Comparison of ENCODE assay signal across 22 cellular contexts in genomic region chr20:12047838-12048432, GRCh38.
A peak's percentile ranks its signal among the peaks of the same experiment; 100 is the strongest.
DNase-seq lines count a peak whose midpoint lies in the region; ATAC-seq, FAIRE-seq and TF ChIP-seq lines count a peak whose summit lies in the region.
"Had no signal": no experiment of that assay in that cellular context is flagged by ENCODE, and none has a peak within 500 bp of the region (broad histone marks: within the 10 kb centered on the region; RNA-seq: fewer than 3 reads in every experiment).

No MANE protein-coding gene starts in this region.

- no peak for TF ChIP-seq POLR2A in endothelial cell of umbilical vein (IDR thresholded peaks at IDR 0.05; ENCODE audit: low read depth, low read length)

- H3K4me2 ChIP-seq in endothelial cell of umbilical vein (ENCODE audit: insufficient read depth, low read length) = no peak overlapping the region
- H3K4me2 ChIP-seq in osteoblast (ENCODE audit: insufficient read depth, low read length) = no peak overlapping the region

- H2AFZ ChIP-seq in endothelial cell of umbilical vein (ENCODE audit: low read depth, low read length) (no peak overlapping the region), osteoblast (ENCODE audit: low read length) (no peak overlapping the region)

- H3K36me3 ChIP-seq in endothelial cell of umbilical vein (ENCODE audit: control insufficient read depth in 2 of 2, extremely low read depth in 1 of 2, insufficient read depth in 2 of 2, low read length in 2 of 2) (no peaks in the 10 kb centered on the region), mucosa of descending colon (ENCODE audit: low read depth) (no peaks in the 10 kb centered on the region), osteoblast (ENCODE audit: insufficient read depth, low read length) (no peaks in the 10 kb centered on the region)
- H3K36me3 ChIP-seq: MG63, thoracic aorta had no signal

- H4K20me1 ChIP-seq in endothelial cell of umbilical vein (replicated peaks; ENCODE audit: control insufficient read depth, extremely low read depth, insufficient read depth, low read length) (no peaks in the 10 kb centered on the region), osteoblast (ENCODE audit: insufficient read depth, low read length) (no peaks in the 10 kb centered on the region)

- H3K9me1 ChIP-seq in endothelial cell of umbilical vein (replicated peaks; ENCODE audit: control insufficient read depth, extremely low read depth, insufficient read depth, low read length) = no peaks in the 10 kb centered on the region

- ATAC-seq in mucosa of descending colon (peak; percentile 54), HG02642 (IDR thresholded peaks at IDR 0.05; ENCODE audit: poor library complexity, unreplicated experiment) (no peak)
- ATAC-seq: activated T-cell treated with anti-CD3 and anti-CD28 coated beads, Interleukin-2, amount 50 U/mL, for 72 hours; HCT116; sciatic nerve had no signal

- H3K9me3 ChIP-seq in endothelial cell of umbilical vein (replicated peaks; ENCODE audit: control insufficient read depth, insufficient read depth, low read length) (no peaks in the 10 kb centered on the region), mucosa of descending colon (no peaks in the 10 kb centered on the region), osteoblast (ENCODE audit: low read depth, low read length) (no peaks in the 10 kb centered on the region)
- H3K9me3 ChIP-seq: MG63, thoracic aorta had no signal

- H3K79me2 ChIP-seq in endothelial cell of umbilical vein (ENCODE audit: control insufficient read depth, insufficient read depth, low read length) = no peaks in the 10 kb centered on the region
- no peaks in the 10 kb centered on the region for H3K79me2 ChIP-seq in osteoblast (ENCODE audit: insufficient read depth, low read length)

- dilution Hi-C loops in endothelial cell of umbilical vein (cut with MboI; ENCODE audit: extremely low pct_ligation_motif_present, low sequenced_read_pairs) = no loop called here

- peak; percentile 50 for FAIRE-seq in endothelial cell of umbilical vein (lab: Jason Lieb, UNC)
- FAIRE-seq: D721Med, RCC 7860 had no signal

- no peak overlapping the region for H3K27ac ChIP-seq in endothelial cell of umbilical vein (ENCODE audit: insufficient read depth, low read depth, low read length)
- no peak overlapping the region for H3K27ac ChIP-seq in osteoblast (ENCODE audit: low read depth, low read length)
- H3K27ac ChIP-seq: thoracic aorta had no signal

- intact Hi-C loops in endothelial cell of umbilical vein (cut with micrococcal nuclease) (no loop called here), mucosa of descending colon (cut with DNase I, micrococcal nuclease) (no loop called here)

- H3K27me3 ChIP-seq in endothelial cell of umbilical vein (ENCODE audit: control insufficient read depth in 2 of 2, insufficient read depth in 2 of 2, low read length in 2 of 2) (no peaks in the 10 kb centered on the region), osteoblast (ENCODE audit: insufficient read depth, low read length) (no peaks in the 10 kb centered on the region)
- H3K27me3 ChIP-seq: MG63 had no signal

- H3K9ac ChIP-seq in endothelial cell of umbilical vein (replicated peaks; ENCODE audit: extremely low read depth, insufficient read depth, low read length) = no peak overlapping the region

- no TSS peak for BruUV-seq in endothelial cell of umbilical vein (replicated peaks; lab: Mats Ljungman, UMichigan)

- POLR2A ChIA-PET in endothelial cell of umbilical vein (lab: Charles Lee) = no interaction called here

- CTCF ChIA-PET in endothelial cell of umbilical vein (lab: Charles Lee) = interaction anchor here (1.3 to 1.4 kb wide), 2 partner anchors 15 to 35 kb away, joined by 3 to 4 read pairs; no protein-coding TSS in a partner anchor

- DNase-seq in GM03348 (ENCODE audit: low spot score) (peak; percentile 14), NCI-H526 (lab: John Stamatoyannopoulos, UW) (peak; percentile 33 to 71), endothelial cell of umbilical vein (ENCODE audit: low read depth, low spot score) (peak; percentile 30), mucosa of descending colon (no peak), osteoblast (ENCODE audit: insufficient read length, low spot score, missing footprints) (no peak), NCI-H1436 treated with DMSO at 0.1 percent for 48 hours (lab: John Stamatoyannopoulos, UW) (no peak)
- no peak for DNase-seq in effector CD4-positive, alpha-beta T cell
- DNase-seq: activated CD4-positive, alpha-beta memory T cell treated with anti-CD3 and anti-CD28 coated beads for 36 hours; activated T-cell treated with anti-CD3 and anti-CD28 coated beads, Interleukin-2, amount 50 U/mL, for 72 hours; AML-193; MG63; NCI-H1930; NCI-H748 treated with DMSO at 0.1 percent for 48 hours; nucleus accumbens; stimulated activated CD4-positive, alpha-beta T cell treated with anti-CD3 and anti-CD28 coated beads, Interleukin-4, amount 100 ng/mL, for 4 hours; SW 1271 had no signal

- H3K4me3 ChIP-seq in endothelial cell of umbilical vein (replicated peaks in 1 of 3; ENCODE audit: insufficient read depth in 1 of 3, low read depth in 1 of 3, low read length in 3 of 3) = no peak overlapping the region
- no peak overlapping the region for H3K4me3 ChIP-seq in mucosa of descending colon
- no peak overlapping the region for H3K4me3 ChIP-seq in osteoblast (ENCODE audit: insufficient read depth, low read length)
- H3K4me3 ChIP-seq: MG63, thoracic aorta had no signal

- peaks cover 9% of the 10 kb centered on the region for H3K4me1 ChIP-seq in endothelial cell of umbilical vein (ENCODE audit: control insufficient read depth, extremely low read depth, insufficient read depth, low read length)
- no peaks in the 10 kb centered on the region for H3K4me1 ChIP-seq in mucosa of descending colon (ENCODE audit: low read depth)
- H3K4me1 ChIP-seq in osteoblast (ENCODE audit: insufficient read depth, low read length) = no peaks in the 10 kb centered on the region

- no peak for TF ChIP-seq CTCF in endothelial cell of umbilical vein (IDR thresholded peaks at IDR 0.05; ENCODE audit: extremely low read depth in 1 of 2, insufficient read depth in 1 of 2, low read depth in 1 of 2, low read length in 2 of 2)
- no peak for TF ChIP-seq CTCF in mucosa of descending colon (IDR thresholded peaks at IDR 0.05)
- TF ChIP-seq CTCF in osteoblast (IDR thresholded peaks at IDR 0.05; ENCODE audit: extremely low read depth, low read depth, low read length) = no peak

TF ChIP-seq in endothelial cell of umbilical vein, 7 proteins besides CTCF, POLR2A, EP300 and RAD21:
- TF ChIP-seq EZH2 (IDR thresholded peaks at IDR 0.05; ENCODE audit: borderline replicate concordance, low read depth, low read length, severe bottlenecking) (no peak), FOS (IDR thresholded peaks at IDR 0.05; ENCODE audit: borderline replicate concordance, insufficient read depth, low read length) (peak; percentile 57), MAX (IDR thresholded peaks at IDR 0.05; ENCODE audit: insufficient read depth, insufficient read length) (no peak), JUN (IDR thresholded peaks at IDR 0.05; ENCODE audit: borderline replicate concordance, insufficient read depth, insufficient read length, low read depth) (no peak), GATA2 (IDR thresholded peaks at IDR 0.05; ENCODE audit: insufficient read depth, insufficient read length, low read depth, low read length) (no peak), POLR2AphosphoS5 (IDR thresholded peaks at IDR 0.05; ENCODE audit: insufficient read depth, low read depth, low read length) (no peak)

Comparison
In these comparisons a context has a peak if more than half of its experiments do, and no peak if none do; other contexts are left out.
1. DNase-seq: peak in GM03348 (single experiment), NCI-H526 (2 of 2) and endothelial cell of umbilical vein (single experiment); none in mucosa of descending colon (0 of 3), osteoblast (single experiment), NCI-H1436 treated with DMSO at 0.1 percent for 48 hours (single experiment) and effector CD4-positive, alpha-beta T cell (single experiment).